In the genomic region with DNA sequence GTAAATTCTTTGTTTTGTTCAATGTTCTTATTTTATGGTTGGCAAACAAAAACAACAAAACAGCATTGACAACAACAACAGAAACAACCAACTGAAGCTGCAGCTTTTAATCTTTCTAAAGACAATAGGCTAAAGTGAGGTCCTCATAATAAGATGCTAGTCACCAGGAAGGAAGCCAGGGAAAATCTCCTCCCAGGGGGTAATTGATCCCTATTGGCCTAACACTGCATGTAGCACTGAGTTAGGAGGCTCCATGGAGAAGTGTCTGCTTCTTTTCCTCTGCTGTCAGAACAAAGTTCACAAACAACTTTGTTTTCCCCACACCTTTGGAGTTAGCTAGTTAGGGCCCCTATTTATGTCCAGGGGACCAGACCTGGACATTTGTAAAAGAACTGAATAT, we compare ENCODE assay signal across 1 cellular context.
A peak's percentile ranks its signal among the peaks of the same experiment; 100 is the strongest.
TF ChIP-seq lines count a peak whose summit lies in the region.

No MANE protein-coding gene starts in this region.

TF ChIP-seq in WTC11, 78 proteins besides CTCF, POLR2A, EP300 and RAD21:
- no peak for TF ChIP-seq IRF2 (CRISPR knock-in tag; IDR thresholded peaks at IDR 0.05; ENCODE audit: borderline replicate concordance, low read depth)
- no peak for TF ChIP-seq SOX15 (CRISPR knock-in tag; IDR thresholded peaks at IDR 0.05)
- no peak for TF ChIP-seq PRRX2 (CRISPR knock-in tag; IDR thresholded peaks at IDR 0.05)
- TF ChIP-seq, protein P1, sequence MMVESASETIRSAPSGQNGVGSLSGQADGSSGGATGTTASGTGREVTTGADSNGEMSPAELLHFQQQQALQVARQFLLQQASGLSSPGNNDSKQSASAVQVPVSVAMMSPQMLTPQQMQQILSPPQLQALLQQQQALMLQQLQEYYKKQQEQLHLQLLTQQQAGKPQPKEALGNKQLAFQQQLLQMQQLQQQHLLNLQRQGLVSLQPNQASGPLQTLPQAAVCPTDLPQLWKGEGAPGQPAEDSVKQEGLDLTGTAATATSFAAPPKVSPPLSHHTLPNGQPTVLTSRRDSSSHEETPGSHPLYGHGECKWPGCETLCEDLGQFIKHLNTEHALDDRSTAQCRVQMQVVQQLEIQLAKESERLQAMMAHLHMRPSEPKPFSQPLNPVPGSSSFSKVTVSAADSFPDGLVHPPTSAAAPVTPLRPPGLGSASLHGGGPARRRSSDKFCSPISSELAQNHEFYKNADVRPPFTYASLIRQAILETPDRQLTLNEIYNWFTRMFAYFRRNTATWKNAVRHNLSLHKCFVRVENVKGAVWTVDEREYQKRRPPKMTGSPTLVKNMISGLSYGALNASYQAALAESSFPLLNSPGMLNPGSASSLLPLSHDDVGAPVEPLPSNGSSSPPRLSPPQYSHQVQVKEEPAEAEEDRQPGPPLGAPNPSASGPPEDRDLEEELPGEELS (CRISPR knock-in tag; IDR thresholded peaks at IDR 0.05): peak; percentile 30; the same call in 1 of the 2 replicates
- TF ChIP-seq, protein P2, sequence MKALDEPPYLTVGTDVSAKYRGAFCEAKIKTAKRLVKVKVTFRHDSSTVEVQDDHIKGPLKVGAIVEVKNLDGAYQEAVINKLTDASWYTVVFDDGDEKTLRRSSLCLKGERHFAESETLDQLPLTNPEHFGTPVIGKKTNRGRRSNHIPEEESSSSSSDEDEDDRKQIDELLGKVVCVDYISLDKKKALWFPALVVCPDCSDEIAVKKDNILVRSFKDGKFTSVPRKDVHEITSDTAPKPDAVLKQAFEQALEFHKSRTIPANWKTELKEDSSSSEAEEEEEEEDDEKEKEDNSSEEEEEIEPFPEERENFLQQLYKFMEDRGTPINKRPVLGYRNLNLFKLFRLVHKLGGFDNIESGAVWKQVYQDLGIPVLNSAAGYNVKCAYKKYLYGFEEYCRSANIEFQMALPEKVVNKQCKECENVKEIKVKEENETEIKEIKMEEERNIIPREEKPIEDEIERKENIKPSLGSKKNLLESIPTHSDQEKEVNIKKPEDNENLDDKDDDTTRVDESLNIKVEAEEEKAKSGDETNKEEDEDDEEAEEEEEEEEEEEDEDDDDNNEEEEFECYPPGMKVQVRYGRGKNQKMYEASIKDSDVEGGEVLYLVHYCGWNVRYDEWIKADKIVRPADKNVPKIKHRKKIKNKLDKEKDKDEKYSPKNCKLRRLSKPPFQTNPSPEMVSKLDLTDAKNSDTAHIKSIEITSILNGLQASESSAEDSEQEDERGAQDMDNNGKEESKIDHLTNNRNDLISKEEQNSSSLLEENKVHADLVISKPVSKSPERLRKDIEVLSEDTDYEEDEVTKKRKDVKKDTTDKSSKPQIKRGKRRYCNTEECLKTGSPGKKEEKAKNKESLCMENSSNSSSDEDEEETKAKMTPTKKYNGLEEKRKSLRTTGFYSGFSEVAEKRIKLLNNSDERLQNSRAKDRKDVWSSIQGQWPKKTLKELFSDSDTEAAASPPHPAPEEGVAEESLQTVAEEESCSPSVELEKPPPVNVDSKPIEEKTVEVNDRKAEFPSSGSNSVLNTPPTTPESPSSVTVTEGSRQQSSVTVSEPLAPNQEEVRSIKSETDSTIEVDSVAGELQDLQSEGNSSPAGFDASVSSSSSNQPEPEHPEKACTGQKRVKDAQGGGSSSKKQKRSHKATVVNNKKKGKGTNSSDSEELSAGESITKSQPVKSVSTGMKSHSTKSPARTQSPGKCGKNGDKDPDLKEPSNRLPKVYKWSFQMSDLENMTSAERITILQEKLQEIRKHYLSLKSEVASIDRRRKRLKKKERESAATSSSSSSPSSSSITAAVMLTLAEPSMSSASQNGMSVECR (CRISPR knock-in tag; IDR thresholded peaks at IDR 0.05; ENCODE audit: borderline replicate concordance): no peak
- TF ChIP-seq, protein P3, sequence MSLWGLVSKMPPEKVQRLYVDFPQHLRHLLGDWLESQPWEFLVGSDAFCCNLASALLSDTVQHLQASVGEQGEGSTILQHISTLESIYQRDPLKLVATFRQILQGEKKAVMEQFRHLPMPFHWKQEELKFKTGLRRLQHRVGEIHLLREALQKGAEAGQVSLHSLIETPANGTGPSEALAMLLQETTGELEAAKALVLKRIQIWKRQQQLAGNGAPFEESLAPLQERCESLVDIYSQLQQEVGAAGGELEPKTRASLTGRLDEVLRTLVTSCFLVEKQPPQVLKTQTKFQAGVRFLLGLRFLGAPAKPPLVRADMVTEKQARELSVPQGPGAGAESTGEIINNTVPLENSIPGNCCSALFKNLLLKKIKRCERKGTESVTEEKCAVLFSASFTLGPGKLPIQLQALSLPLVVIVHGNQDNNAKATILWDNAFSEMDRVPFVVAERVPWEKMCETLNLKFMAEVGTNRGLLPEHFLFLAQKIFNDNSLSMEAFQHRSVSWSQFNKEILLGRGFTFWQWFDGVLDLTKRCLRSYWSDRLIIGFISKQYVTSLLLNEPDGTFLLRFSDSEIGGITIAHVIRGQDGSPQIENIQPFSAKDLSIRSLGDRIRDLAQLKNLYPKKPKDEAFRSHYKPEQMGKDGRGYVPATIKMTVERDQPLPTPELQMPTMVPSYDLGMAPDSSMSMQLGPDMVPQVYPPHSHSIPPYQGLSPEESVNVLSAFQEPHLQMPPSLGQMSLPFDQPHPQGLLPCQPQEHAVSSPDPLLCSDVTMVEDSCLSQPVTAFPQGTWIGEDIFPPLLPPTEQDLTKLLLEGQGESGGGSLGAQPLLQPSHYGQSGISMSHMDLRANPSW (CRISPR knock-in tag; conservative IDR thresholded peaks at IDR 0.05; ENCODE audit: low read depth): no peak
